7 cellular contexts compared by ENCODE assay signal in the genomic region with DNA sequence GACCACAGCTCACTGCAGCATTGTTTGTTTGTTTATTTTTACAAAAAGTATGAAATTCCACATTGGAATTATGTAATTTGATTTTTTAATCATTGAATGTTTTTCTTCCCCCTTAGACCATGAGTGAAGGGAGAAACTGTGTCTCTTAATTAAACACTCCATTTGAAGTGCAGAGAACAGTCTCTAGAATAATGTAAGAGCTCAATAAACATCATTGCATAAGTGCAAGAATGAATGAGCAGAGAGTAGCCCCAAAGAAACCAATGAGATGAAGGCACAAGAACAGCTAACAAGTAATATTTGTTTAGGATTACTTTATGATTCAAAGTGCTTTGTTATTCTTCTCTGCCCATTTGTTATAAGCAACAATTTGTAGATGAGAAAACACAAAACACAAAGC.
"Had no signal": no experiment of that assay in that cellular context is flagged by ENCODE, and none has a peak within 500 bp of the region (broad histone marks: within the 10 kb centered on the region; RNA-seq: fewer than 3 reads in every experiment).

No MANE protein-coding gene starts in this region.

- H3K27ac ChIP-seq: HL-60, KMS-11 had no signal

- H3K4me3 ChIP-seq: K562 had no signal

- ATAC-seq: HepG2, K562 had no signal

- DNase-seq: IMR-90, KBM-7, KG1 had no signal
